ENCODE assay signal across 1 cellular context in genomic region chr21:46183910-46184624, GRCh38.
TF ChIP-seq lines count a peak whose summit lies in the region.

Gene SPATC1L (minus strand): TSS chr21:46184459. CDS start chr21:46182816, 1,643 bp downstream.

TF ChIP-seq in K562, 482 proteins besides CTCF, POLR2A, EP300 and RAD21 (continued from another document and continues in another):
- TF ChIP-seq ATF4 (CRISPR knock-in tag; IDR thresholded peaks at IDR 0.05), result no peak
- TF ChIP-seq ZNF436 (CRISPR knock-in tag; IDR thresholded peaks at IDR 0.05), result no peak
- no peak for TF ChIP-seq STAT5B (CRISPR knock-in tag; IDR thresholded peaks at IDR 0.05)
- TF ChIP-seq ETV6 (IDR thresholded peaks at IDR 0.05; ENCODE audit: borderline replicate concordance in 1 of 2, low read depth in 2 of 2, low read length in 1 of 2), result no peak
- no peak for TF ChIP-seq ETV6 (CRISPR knock-in tag; IDR thresholded peaks at IDR 0.05; ENCODE audit: borderline replicate concordance)
- TF ChIP-seq THAP12 (CRISPR knock-in tag; IDR thresholded peaks at IDR 0.05), result 0 out of 2 replicates have a peak, but pooled peaks have one; percentile 26
- TF ChIP-seq SNRNP70 (optimal IDR thresholded peaks at IDR 0.05; ENCODE audit: low read depth, low read length), result no peak
- TF ChIP-seq ARNT (IDR thresholded peaks at IDR 0.05), result peak; percentile 47 to 48; a peak in 1 of 4 replicates
- TF ChIP-seq ZNF655 (CRISPR knock-in tag; IDR thresholded peaks at IDR 0.05), result no peak
- TF ChIP-seq MNT (conservative IDR thresholded peaks at IDR 0.05), result peak; percentile 51 to 61; a peak in 3 of 4 replicates
- no peak for TF ChIP-seq PATZ1 (CRISPR knock-in tag; IDR thresholded peaks at IDR 0.05; ENCODE audit: borderline replicate concordance)
- peak; percentile 57 for TF ChIP-seq ATF7 (IDR thresholded peaks at IDR 0.05)
- peak; percentile 90 for TF ChIP-seq VEZF1 (CRISPR knock-in tag; IDR thresholded peaks at IDR 0.05)
- no peak for TF ChIP-seq KLF13 (tag; IDR thresholded peaks at IDR 0.05; ENCODE audit: borderline replicate concordance, low read depth)
- TF ChIP-seq ZBTB9 (CRISPR knock-in tag; IDR thresholded peaks at IDR 0.05), result 0 out of 2 replicates have a peak, but pooled peaks have one; percentile 27
- peak in 1 of 2 experiments; percentile 32; a peak in 1 of 4 replicates for TF ChIP-seq MLLT1 (IDR thresholded peaks at IDR 0.05)
- TF ChIP-seq NONO (IDR thresholded peaks at IDR 0.05; ENCODE audit: low read depth in 2 of 2, low read length in 1 of 2), result peak in 1 of 2 experiments; percentile 68; a peak in 1 of 4 replicates
- TF ChIP-seq GTF2A2 (tag; IDR thresholded peaks at IDR 0.05), result no peak
- TF ChIP-seq ZNF354B (CRISPR knock-in tag; IDR thresholded peaks at IDR 0.05), result no peak
- no peak for TF ChIP-seq MAFK (IDR thresholded peaks at IDR 0.05; ENCODE audit: low read length)
- no peak for TF ChIP-seq ZNF431 (CRISPR knock-in tag; IDR thresholded peaks at IDR 0.05)
- TF ChIP-seq ZFP30 (CRISPR knock-in tag; IDR thresholded peaks at IDR 0.05; ENCODE audit: borderline replicate concordance), result no peak
- no peak for TF ChIP-seq ZNF384 (IDR thresholded peaks at IDR 0.05; ENCODE audit: low read depth, low read length)
- no peak for TF ChIP-seq ZNF23 (CRISPR knock-in tag; IDR thresholded peaks at IDR 0.05)
- TF ChIP-seq ZNF57 (CRISPR knock-in tag; IDR thresholded peaks at IDR 0.05), result no peak
- TF ChIP-seq ZNF174 (CRISPR knock-in tag; IDR thresholded peaks at IDR 0.05), result no peak
- TF ChIP-seq ELK1 (CRISPR knock-in tag; IDR thresholded peaks at IDR 0.05), result no peak
- no peak for TF ChIP-seq TCF7 (IDR thresholded peaks at IDR 0.05; ENCODE audit: borderline replicate concordance)
- TF ChIP-seq CBFA2T3 (IDR thresholded peaks at IDR 0.05), result 0 out of 2 replicates have a peak, but pooled peaks have one; percentile 12
- no peak for TF ChIP-seq ZNF280A (IDR thresholded peaks at IDR 0.05; ENCODE audit: low read depth, partially characterized antibody)
- TF ChIP-seq EGR1 (conservative IDR thresholded peaks at IDR 0.05), result peak; percentile 61
- peak; percentile 66; the same call in 1 of the 2 replicates for TF ChIP-seq ZNF511 (CRISPR knock-in tag; IDR thresholded peaks at IDR 0.05)
- TF ChIP-seq HMG20A (CRISPR knock-in tag; conservative IDR thresholded peaks at IDR 0.05), result no peak
- TF ChIP-seq TRIM25 (IDR thresholded peaks at IDR 0.05; ENCODE audit: borderline replicate concordance), result peak; percentile 80; the same call in 1 of the 2 replicates
- TF ChIP-seq XRCC3 (IDR thresholded peaks at IDR 0.05), result no peak
- TF ChIP-seq PURB (CRISPR knock-in tag; IDR thresholded peaks at IDR 0.05; ENCODE audit: low read depth), result no peak
- no peak for TF ChIP-seq HDAC3 (IDR thresholded peaks at IDR 0.05; ENCODE audit: borderline replicate concordance, partially characterized antibody)
- TF ChIP-seq CAMTA2 (CRISPR knock-in tag; conservative IDR thresholded peaks at IDR 0.05), result 0 out of 2 replicates have a peak, but pooled peaks have one; percentile 29
- no peak for TF ChIP-seq SRSF3 (IDR thresholded peaks at IDR 0.05; ENCODE audit: insufficient read depth, low read length)
- no peak for TF ChIP-seq ZKSCAN8 (CRISPR knock-in tag; IDR thresholded peaks at IDR 0.05)
- TF ChIP-seq KLF1 (tag; IDR thresholded peaks at IDR 0.05), result no peak
- peak in 1 of 2 experiments; percentile 8; a peak in 1 of 4 replicates for TF ChIP-seq SIN3A (IDR thresholded peaks at IDR 0.05; ENCODE audit: borderline replicate concordance in 2 of 2, control insufficient read depth in 1 of 2, low read depth in 2 of 2, low read length in 2 of 2)
